ENCODE assay signal across 23 cellular contexts in the genomic region with DNA sequence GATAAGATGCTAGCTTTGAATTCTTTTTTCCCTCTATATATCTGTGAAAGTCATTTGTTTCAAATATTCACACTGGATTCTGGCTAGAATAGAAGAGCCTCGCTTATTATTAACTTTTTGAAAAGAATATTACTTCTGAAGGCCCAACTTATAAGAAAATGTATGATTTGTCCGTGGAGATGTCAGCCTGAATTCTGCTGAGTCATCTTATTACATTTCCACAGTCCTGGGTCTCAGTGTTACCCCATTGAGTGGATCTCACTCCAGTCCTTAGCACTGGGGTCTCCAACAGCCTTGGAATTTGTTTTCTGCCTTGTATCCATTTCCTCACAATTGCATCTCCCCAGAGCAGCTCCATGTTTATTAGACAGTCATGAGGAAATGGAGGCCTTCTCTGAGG.
A peak's percentile ranks its signal among the peaks of the same experiment; 100 is the strongest.
DNase-seq lines count a peak whose midpoint lies in the region; ATAC-seq, FAIRE-seq and TF ChIP-seq lines count a peak whose summit lies in the region.
"Had no signal": no experiment of that assay in that cellular context is flagged by ENCODE, and none has a peak within 500 bp of the region (broad histone marks: within the 10 kb centered on the region; RNA-seq: fewer than 3 reads in every experiment).

No MANE protein-coding gene starts in this region.

- no peak overlapping the region for H3K27ac ChIP-seq in CD4-positive, alpha-beta memory T cell (ENCODE audit: low read depth, low read length)
- H3K27ac ChIP-seq: neural progenitor cell, stomach had no signal

- POLR2A ChIA-PET in CD4-positive, alpha-beta memory T cell (lab: Charles Lee; ENCODE audit: partially characterized antibody) = interaction anchor here (0.9 to 9.3 kb wide), 3 partner anchors 19 to 1565 kb away, joined by 3 to 66 read pairs (median 3); no protein-coding TSS in a partner anchor

- H3K4me1 Mint-ChIP-seq in CD4-positive, alpha-beta memory T cell = peaks cover 71 to 97% (median 82%) of the 10 kb centered on the region in 4 donors
- peaks cover 91% of the 10 kb centered on the region for H3K4me1 Mint-ChIP-seq in activated naive CD8-positive, alpha-beta T cell (ENCODE audit: low read depth)
- H3K4me1 Mint-ChIP-seq in natural killer cell = peaks cover 75 to 78% of the 10 kb centered on the region in 2 donors
- H3K4me1 Mint-ChIP-seq: neural progenitor cell had no signal

- H3K4me1 ChIP-seq in CD4-positive, alpha-beta memory T cell (ENCODE audit: insufficient read depth, low read length) = peaks cover 84% of the 10 kb centered on the region
- H3K4me1 ChIP-seq: neural progenitor cell, stomach, transverse colon had no signal

- H3K27me3 ChIP-seq in CD4-positive, alpha-beta memory T cell (ENCODE audit: insufficient read depth, low read length) = no peaks in the 10 kb centered on the region
- H3K27me3 ChIP-seq: left lung, neural progenitor cell, stomach, transverse colon had no signal

- DNase-seq in CD4-positive, alpha-beta memory T cell = no peak
- no peak for DNase-seq in GM12892 (ENCODE audit: insufficient read length)
- DNase-seq in natural killer cell = no peak
- DNase-seq in DMS153 (lab: John Stamatoyannopoulos, UW) = no peak
- DNase-seq in GF-D8 (lab: John Stamatoyannopoulos, UW) = no peak
- DNase-seq: activated CD4-positive, alpha-beta T cell treated with anti-CD3 and anti-CD28 coated beads, Interleukin-2, amount 50 U/mL, for 1 hour; head of caudate nucleus; left lung; midbrain; NCI-H1417 treated with DMSO at 0.1 percent for 48 hours; NCI-H2171 treated with DMSO at 0.1 percent for 48 hours; NCI-H69; stimulated activated CD4-positive, alpha-beta T cell treated with anti-CD3 and anti-CD28 coated beads, Interleukin-4, amount 100 ng/mL, for 4 hours; stomach; SW 1271; transverse colon had no signal

- H3K9me3 ChIP-seq in CD4-positive, alpha-beta memory T cell (ENCODE audit: control insufficient read depth in 1 of 2, low read length in 2 of 2) = peaks cover 0 to 4% of the 10 kb centered on the region in 2 donors
- H3K9me3 ChIP-seq: left lung, stomach, transverse colon had no signal

- H3K9me3 Mint-ChIP-seq in CD4-positive, alpha-beta memory T cell = peaks cover 0 to 11% (median 0%) of the 10 kb centered on the region in 8 donors
- no peaks in the 10 kb centered on the region for H3K9me3 Mint-ChIP-seq in activated naive CD8-positive, alpha-beta T cell (ENCODE audit: low read depth)
- H3K9me3 Mint-ChIP-seq in natural killer cell = peaks cover 0 to 2% of the 10 kb centered on the region in 2 donors
- H3K9me3 Mint-ChIP-seq: dendritic cell treated with granulocyte-macrophage colony-stimulating factor and Interleukin-4, amounts not matched to agents 40 ng/mL and 50 ng/mL, for 4 days; neural progenitor cell had no signal

- intact Hi-C loops in CD4-positive, alpha-beta memory T cell (cut with micrococcal nuclease) = loop anchor here (5.0 to 10.0 kb wide), 6 partner anchors 83 to 1567 kb away; a partner anchor contains a TSS
- intact Hi-C loops in natural killer cell (cut with micrococcal nuclease) = loop anchor here (5.0 to 10.0 kb wide), 5 partner anchors 68 to 1567 kb away; a partner anchor contains a TSS

- TF ChIP-seq CTCF in natural killer cell (IDR thresholded peaks at IDR 0.05) = no peak

- peak overlapping the region in 5 of 8 donors; percentile 15 to 88 (median 21) for H3K4me3 Mint-ChIP-seq in CD4-positive, alpha-beta memory T cell
- no peak overlapping the region for H3K4me3 Mint-ChIP-seq in activated naive CD8-positive, alpha-beta T cell
- peak overlapping the region; percentile 81 for H3K4me3 Mint-ChIP-seq in natural killer cell
- H3K4me3 Mint-ChIP-seq: dendritic cell treated with granulocyte-macrophage colony-stimulating factor and Interleukin-4, amounts not matched to agents 40 ng/mL and 50 ng/mL, for 4 days; neural progenitor cell had no signal

- H3K27me3 Mint-ChIP-seq in CD4-positive, alpha-beta memory T cell = no peaks in the 10 kb centered on the region
- H3K27me3 Mint-ChIP-seq in activated naive CD8-positive, alpha-beta T cell = no peaks in the 10 kb centered on the region
- H3K27me3 Mint-ChIP-seq in natural killer cell (ENCODE audit: low read depth in 2 of 2) = no peaks in the 10 kb centered on the region
- H3K27me3 Mint-ChIP-seq: dendritic cell treated with granulocyte-macrophage colony-stimulating factor and Interleukin-4, amounts not matched to agents 40 ng/mL and 50 ng/mL, for 4 days had no signal

- ATAC-seq in natural killer cell = no peak
- no peak for ATAC-seq in HG02884 (IDR thresholded peaks at IDR 0.05; ENCODE audit: unreplicated experiment)
- ATAC-seq: left lung, Right ventricle myocardium inferior had no signal

- no peaks in the 10 kb centered on the region for H3K36me3 Mint-ChIP-seq in CD4-positive, alpha-beta memory T cell
- no peaks in the 10 kb centered on the region for H3K36me3 Mint-ChIP-seq in activated naive CD8-positive, alpha-beta T cell
- no peaks in the 10 kb centered on the region for H3K36me3 Mint-ChIP-seq in natural killer cell
- H3K36me3 Mint-ChIP-seq: neural progenitor cell had no signal

- peak overlapping the region; percentile 57 to 88 (median 74) for H3K27ac Mint-ChIP-seq in CD4-positive, alpha-beta memory T cell
- H3K27ac Mint-ChIP-seq in activated naive CD8-positive, alpha-beta T cell = peak overlapping the region; percentile 91
- peak overlapping the region; percentile 87 to 88 for H3K27ac Mint-ChIP-seq in natural killer cell
- H3K27ac Mint-ChIP-seq: dendritic cell treated with granulocyte-macrophage colony-stimulating factor and Interleukin-4, amounts not matched to agents 40 ng/mL and 50 ng/mL, for 4 days; neural progenitor cell had no signal

- TF ChIP-seq POLR2A in GM12892 (IDR thresholded peaks at IDR 0.05; ENCODE audit: low read depth, low read length) = no peak

- H3K4me3 ChIP-seq in CD4-positive, alpha-beta memory T cell (ENCODE audit: low read length in 2 of 2) = no peak overlapping the region
- H3K4me3 ChIP-seq: left lung, neural progenitor cell, stomach, transverse colon had no signal

- FAIRE-seq in GM12892 (lab: Jason Lieb, UNC) = peak; percentile 50
- FAIRE-seq: bronchial epithelial cell, endothelial cell of umbilical vein had no signal

- H3K36me3 ChIP-seq in CD4-positive, alpha-beta memory T cell (ENCODE audit: insufficient read depth, low read length) = no peaks in the 10 kb centered on the region
- H3K36me3 ChIP-seq: left lung, neural progenitor cell, stomach, transverse colon had no signal

- CTCF ChIA-PET in CD4-positive, alpha-beta memory T cell (lab: Charles Lee; ENCODE audit: partially characterized antibody) = interaction anchor here (1.4 to 1.7 kb wide), 3 partner anchors 8 to 102 kb away, joined by 4 to 7 read pairs (median 5); no protein-coding TSS in a partner anchor
